14 cellular contexts compared by ENCODE assay signal in the genomic region with DNA sequence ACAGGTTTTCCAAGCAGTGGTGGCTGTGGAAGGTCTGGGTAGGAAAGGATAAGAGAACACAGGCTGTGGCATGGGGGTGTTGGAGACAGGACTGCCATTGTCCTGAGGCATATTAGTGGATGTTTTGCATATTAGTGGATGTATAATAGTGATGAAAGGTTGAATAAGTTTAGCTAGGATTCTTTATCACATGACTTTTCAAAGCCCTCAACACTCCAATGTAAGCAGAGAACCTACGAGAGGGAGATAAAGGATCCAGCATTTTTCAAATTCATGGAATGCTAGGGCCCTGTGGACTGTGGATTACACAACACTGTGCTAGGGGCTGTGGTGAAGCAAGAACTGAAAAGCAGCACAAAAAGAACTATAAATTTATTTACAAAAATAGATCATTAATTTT.
A peak's percentile ranks its signal among the peaks of the same experiment; 100 is the strongest.
DNase-seq lines count a peak whose midpoint lies in the region; ATAC-seq, FAIRE-seq and TF ChIP-seq lines count a peak whose summit lies in the region.
"Had no signal": no experiment of that assay in that cellular context is flagged by ENCODE, and none has a peak within 500 bp of the region (broad histone marks: within the 10 kb centered on the region; RNA-seq: fewer than 3 reads in every experiment).

No MANE protein-coding gene starts in this region.

- ATAC-seq in GM21723 (IDR thresholded peaks at IDR 0.05; ENCODE audit: unreplicated experiment) = no peak
- ATAC-seq: CD8-positive, alpha-beta T cell; esophagus mucosa; stimulated activated naive B cell treated with anti-CD40 and anti-IgM and Interleukin-4, amounts not matched to agents 10 μg/mL and 1 μg/mL and 100 μg/mL, for 72 hours had no signal

- H3K36me3 ChIP-seq in esophagus muscularis mucosa (no peaks in the 10 kb centered on the region), vagina (no peaks in the 10 kb centered on the region)
- H3K36me3 ChIP-seq: WERI-Rb-1 had no signal

- H3K9me3 ChIP-seq in esophagus muscularis mucosa (no peaks in the 10 kb centered on the region), vagina (no peaks in the 10 kb centered on the region)

- CTCF ChIA-PET in HEK293T (lab: Yijun Ruan, JAX) = no interaction called here

- DNase-seq in AG20443 (ENCODE audit: low spot score) (peak; percentile 76), HTR-8/SVneo (ENCODE audit: insufficient read length, low spot score) (peak; percentile 54), esophagus muscularis mucosa (ENCODE audit: extremely low spot score) (peak; percentile 21), neural crest cell (ENCODE audit: low read depth, low spot score) (no peak), NCI-H524 (lab: John Stamatoyannopoulos, UW) (no peak), vagina (ENCODE audit: extremely low spot score in 2 of 2) (no peak), HEK293T (ENCODE audit: extremely low spot score) (no peak)
- DNase-seq: activated naive CD4-positive, alpha-beta T cell treated with Interleukin-2 at 50 U/mL for 16 hours; CD8-positive, alpha-beta T cell; stimulated activated CD4-positive, alpha-beta T cell treated with anti-CD3 and anti-CD28 coated beads, Interleukin-4, amount 100 ng/mL, for 4 hours; stimulated activated naive B cell treated with anti-CD40 and anti-IgM and Interleukin-4, amounts not matched to agents 10 μg/mL and 1 μg/mL and 100 μg/mL, for 72 hours; WERI-Rb-1 had no signal

- no peaks in the 10 kb centered on the region for H3K9me3 Mint-ChIP-seq in neural crest cell
- H3K9me3 Mint-ChIP-seq: CD8-positive, alpha-beta T cell had no signal

- WGBS in esophagus muscularis mucosa = 79% methylated on average over 1 of the region's 1 CpG

- H3K4me3 ChIP-seq in esophagus muscularis mucosa (no peak overlapping the region), vagina (no peak overlapping the region)

- H3K27ac ChIP-seq in esophagus muscularis mucosa (replicated peaks in 1 of 4) = no peak overlapping the region
- no peak overlapping the region for H3K27ac ChIP-seq in vagina
- H3K27ac ChIP-seq: WERI-Rb-1 had no signal

- H3K4me3 Mint-ChIP-seq in neural crest cell = no peak overlapping the region
- H3K4me3 Mint-ChIP-seq: CD8-positive, alpha-beta T cell; stimulated activated naive B cell treated with anti-CD40 and anti-IgM and Interleukin-4, amounts not matched to agents 10 μg/mL and 1 μg/mL and 100 μg/mL, for 72 hours had no signal

- TF ChIP-seq CTCF in esophagus muscularis mucosa (IDR thresholded peaks at IDR 0.05) (no peak), neural crest cell (conservative IDR thresholded peaks at IDR 0.05) (no peak), vagina (IDR thresholded peaks at IDR 0.05) (no peak)

- no peaks in the 10 kb centered on the region for H3K27me3 Mint-ChIP-seq in neural crest cell (ENCODE audit: low read depth)
- H3K27me3 Mint-ChIP-seq: stimulated activated naive B cell treated with anti-CD40 and anti-IgM and Interleukin-4, amounts not matched to agents 10 μg/mL and 1 μg/mL and 100 μg/mL, for 72 hours had no signal

- FAIRE-seq in HTR-8/SVneo (lab: Jason Lieb, UNC) = peak; percentile 13

- TF ChIP-seq EP300 in esophagus muscularis mucosa (IDR thresholded peaks at IDR 0.05) = no peak

- POLR2A ChIA-PET in HEK293T (lab: Yijun Ruan, JAX) = no interaction called here

- H3K4me1 Mint-ChIP-seq in neural crest cell = peaks cover 7% of the 10 kb centered on the region

- no peaks in the 10 kb centered on the region for H3K4me1 ChIP-seq in esophagus muscularis mucosa
- H3K4me1 ChIP-seq in vagina = no peaks in the 10 kb centered on the region

- TF ChIP-seq POLR2A in esophagus muscularis mucosa (IDR thresholded peaks at IDR 0.05; ENCODE audit: low read depth) (no peak), vagina (IDR thresholded peaks at IDR 0.05) (no peak)

- H3K27me3 ChIP-seq in esophagus muscularis mucosa (no peaks in the 10 kb centered on the region), vagina (no peaks in the 10 kb centered on the region)

- intact Hi-C loops in esophagus muscularis mucosa (cut with DNase I) = no loop called here
- intact Hi-C loops in vagina (cut with DNase I) = no loop called here

- H3K27ac Mint-ChIP-seq in neural crest cell (ENCODE audit: unreplicated experiment) = peak overlapping the region; percentile 90
- H3K27ac Mint-ChIP-seq: CD8-positive, alpha-beta T cell; stimulated activated naive B cell treated with anti-CD40 and anti-IgM and Interleukin-4, amounts not matched to agents 10 μg/mL and 1 μg/mL and 100 μg/mL, for 72 hours had no signal

- H3K36me3 Mint-ChIP-seq in neural crest cell (ENCODE audit: low read depth) = no peaks in the 10 kb centered on the region
- H3K36me3 Mint-ChIP-seq: CD8-positive, alpha-beta T cell; stimulated activated naive B cell treated with anti-CD40 and anti-IgM and Interleukin-4, amounts not matched to agents 10 μg/mL and 1 μg/mL and 100 μg/mL, for 72 hours had no signal

TF ChIP-seq in HEK293T, 16 proteins besides CTCF, POLR2A, EP300 and RAD21:
- TF ChIP-seq ARNT (IDR thresholded peaks at IDR 0.05) = no peak
- TF ChIP-seq FOXA1 (IDR thresholded peaks at IDR 0.05) = no peak
- TF ChIP-seq, protein P1, sequence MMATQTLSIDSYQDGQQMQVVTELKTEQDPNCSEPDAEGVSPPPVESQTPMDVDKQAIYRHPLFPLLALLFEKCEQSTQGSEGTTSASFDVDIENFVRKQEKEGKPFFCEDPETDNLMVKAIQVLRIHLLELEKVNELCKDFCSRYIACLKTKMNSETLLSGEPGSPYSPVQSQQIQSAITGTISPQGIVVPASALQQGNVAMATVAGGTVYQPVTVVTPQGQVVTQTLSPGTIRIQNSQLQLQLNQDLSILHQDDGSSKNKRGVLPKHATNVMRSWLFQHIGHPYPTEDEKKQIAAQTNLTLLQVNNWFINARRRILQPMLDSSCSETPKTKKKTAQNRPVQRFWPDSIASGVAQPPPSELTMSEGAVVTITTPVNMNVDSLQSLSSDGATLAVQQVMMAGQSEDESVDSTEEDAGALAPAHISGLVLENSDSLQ (IDR thresholded peaks at IDR 0.05) = no peak
- TF ChIP-seq FOXM1 (IDR thresholded peaks at IDR 0.05; ENCODE audit: borderline replicate concordance) = no peak
- no peak for TF ChIP-seq ZNF384 (IDR thresholded peaks at IDR 0.05)
- no peak for TF ChIP-seq SUZ12 (IDR thresholded peaks at IDR 0.05)
- TF ChIP-seq L3MBTL2 (conservative IDR thresholded peaks at IDR 0.05) = no peak
- no peak for TF ChIP-seq ELF4 (IDR thresholded peaks at IDR 0.05)
- TF ChIP-seq SP1 (IDR thresholded peaks at IDR 0.05) = no peak
- TF ChIP-seq CTBP1 (IDR thresholded peaks at IDR 0.05; ENCODE audit: borderline replicate concordance) = no peak
- TF ChIP-seq LEF1 (IDR thresholded peaks at IDR 0.05; ENCODE audit: borderline replicate concordance) = no peak
- TF ChIP-seq FOXK2 (IDR thresholded peaks at IDR 0.05) = no peak
- no peak for TF ChIP-seq BHLHE40 (IDR thresholded peaks at IDR 0.05; ENCODE audit: borderline replicate concordance)
- no peak for TF ChIP-seq TARDBP (IDR thresholded peaks at IDR 0.05)
- no peak for TF ChIP-seq HDGF (IDR thresholded peaks at IDR 0.05; ENCODE audit: borderline replicate concordance)
- no peak for TF ChIP-seq NFRKB (IDR thresholded peaks at IDR 0.05)
TF ChIP-seq in HEK293T: peak in this region for 0.

Comparison
In these comparisons a context has a peak if more than half of its experiments do, and no peak if none do; other contexts are left out.
1. DNase-seq: peak in AG20443 (single experiment), HTR-8/SVneo (single experiment) and esophagus muscularis mucosa (single experiment); none in neural crest cell (single experiment), NCI-H524 (0 of 2), vagina (0 of 2) and HEK293T (single experiment).